ENCODE assay signal across 15 cellular contexts in genomic region chr14:88518592-88519512, GRCh38. TPM values are rescaled to one million over a fixed set of nuclear protein-coding genes. Genes with fewer than 3 reads are reported as not detected.
DNase-seq lines count a peak whose midpoint lies in the region; ATAC-seq, FAIRE-seq and TF ChIP-seq lines count a peak whose summit lies in the region.
"Had no signal": no experiment of that assay in that cellular context is flagged by ENCODE, and none has a peak within 500 bp of the region (broad histone marks: within the 10 kb centered on the region; RNA-seq: fewer than 3 reads in every experiment).

No MANE protein-coding gene starts in this region.

- peaks cover 0 to 1% of the 10 kb centered on the region in 2 donors for H3K36me3 ChIP-seq in small intestine (ENCODE audit: control insufficient read depth in 2 of 2, insufficient read depth in 2 of 2, low read length in 2 of 2)

- H3K27ac ChIP-seq in RWPE1 (no peak overlapping the region), small intestine (ENCODE audit: low read depth in 1 of 2, low read length in 1 of 2) (no peak overlapping the region)
- H3K27ac ChIP-seq: suprapubic skin had no signal

- no peak for FAIRE-seq in small intestine (lab: Jason Lieb, UNC)
- FAIRE-seq: GM12878 had no signal

- no peaks in the 10 kb centered on the region for H3K9me3 ChIP-seq in small intestine (ENCODE audit: control insufficient read depth, low read depth)
- H3K9me3 ChIP-seq: suprapubic skin had no signal

- peaks cover 0 to 5% of the 10 kb centered on the region in 2 donors for H3K4me1 ChIP-seq in small intestine (ENCODE audit: control insufficient read depth in 2 of 2, insufficient read depth in 1 of 2, low read depth in 1 of 2, low read length in 1 of 2)
- H3K4me1 ChIP-seq: suprapubic skin had no signal

- no peak overlapping the region for H3K4me3 ChIP-seq in skeletal muscle cell (ENCODE audit: low read depth, low read length)
- H3K4me3 ChIP-seq in small intestine (ENCODE audit: low read depth in 1 of 2, low read length in 2 of 2) = no peak overlapping the region
- H3K4me3 ChIP-seq: GM12878, suprapubic skin had no signal

- CTCF ChIA-PET in RWPE1 (lab: Yijun Ruan, JAX) = no interaction called here

- TF ChIP-seq CTCF in RWPE1 (conservative IDR thresholded peaks at IDR 0.05; ENCODE audit: low read depth) = no peak

- no peaks in the 10 kb centered on the region for H3K27me3 ChIP-seq in small intestine (ENCODE audit: control insufficient read depth in 2 of 2, insufficient read depth in 2 of 2, low read length in 2 of 2)
- H3K27me3 ChIP-seq: suprapubic skin had no signal

- no peak for ATAC-seq in HG03175 (IDR thresholded peaks at IDR 0.05; ENCODE audit: unreplicated experiment)
- no peak for ATAC-seq in GM18511 (IDR thresholded peaks at IDR 0.05; ENCODE audit: unreplicated experiment)
- ATAC-seq: GM12878, Right ventricle myocardium inferior had no signal

- POLR2A ChIA-PET in RWPE1 (lab: Yijun Ruan, JAX; ENCODE audit: low non-redundant PET) = no interaction called here

- 57 to 74% (median 73%) methylated on average over 5 of the region's 5 CpGs for WGBS in small intestine, 3 donors

- peak; percentile 36 for DNase-seq in GM04504 (ENCODE audit: low read depth)
- DNase-seq in RWPE1 (ENCODE audit: low spot score) = peak; percentile 10
- DNase-seq in fibroblast of gingiva (ENCODE audit: low read depth) = peak; percentile 47
- peak; percentile 42 for DNase-seq in skeletal muscle cell (ENCODE audit: low read depth)
- no peak for DNase-seq in activated CD8-positive, alpha-beta memory T cell treated with anti-CD3 and anti-CD28 coated beads, Interleukin-2, amount 50 U/mL, for 48 hours
- DNase-seq in small intestine = no peak
- DNase-seq: activated naive CD8-positive, alpha-beta T cell treated with anti-CD3 and anti-CD28 coated beads, Interleukin-2, amount 10 ng/mL, durations not matched to agents 7 days and 5 days; effector CD8-positive, alpha-beta T cell; NCI-H1048; NCI-H510A had no signal

RNA-seq across cellular contexts. Expression of gene PTPN21, which starts 36.0 kb away (rescaled TPM):
- polyA plus RNA-seq in small intestine = 1 to 10 TPM; 4.7 to 10.0 (median 8.5) TPM

RNA-seq across cellular contexts. Expression of gene ZC3H14, which starts 44.0 kb away (rescaled TPM):
- polyA plus RNA-seq in small intestine = 10 to 100 TPM; 20.3 to 28.2 (median 21.7) TPM

Comparison
In these comparisons a context has a peak if more than half of its experiments do, and no peak if none do; other contexts are left out.
1. DNase-seq: peak in GM04504 (single experiment), RWPE1 (single experiment), fibroblast of gingiva (single experiment) and skeletal muscle cell (single experiment); none in activated CD8-positive, alpha-beta memory T cell treated with anti-CD3 and anti-CD28 coated beads, Interleukin-2, amount 50 U/mL, for 48 hours (single experiment) and small intestine (single experiment).